8 cellular contexts compared by ENCODE assay signal in the genomic region with DNA sequence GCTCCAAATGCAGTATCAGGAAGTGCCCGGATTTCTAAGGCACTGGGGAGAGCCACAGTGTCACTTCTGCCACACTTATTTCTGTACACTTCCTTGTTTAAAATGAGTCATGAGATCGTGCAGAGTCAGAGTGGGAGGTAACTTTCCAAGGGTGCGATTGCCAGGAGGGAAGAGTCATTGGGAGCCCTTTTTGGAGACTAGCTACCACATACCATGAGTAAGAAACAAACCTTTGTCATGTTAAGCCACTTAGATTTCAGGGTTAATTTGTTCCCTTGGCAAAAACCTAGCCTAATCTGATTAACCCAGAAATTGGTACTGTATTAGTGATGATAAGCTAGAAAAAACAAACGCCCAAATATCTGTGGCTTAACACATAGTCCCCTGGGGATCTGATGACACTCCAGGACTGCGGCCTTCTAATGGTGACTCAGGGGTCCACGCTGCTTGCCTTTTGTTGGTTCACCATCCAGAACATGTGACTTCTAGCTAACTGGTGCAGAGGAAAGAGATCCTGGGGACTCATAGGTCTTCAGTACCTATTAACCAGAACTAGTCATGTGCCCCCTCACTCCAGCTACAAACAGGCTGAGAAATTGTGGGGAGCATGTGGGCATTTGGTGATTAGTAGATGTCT. TPM values are rescaled to one million over a fixed set of nuclear protein-coding genes. Genes with fewer than 3 reads are reported as not detected.
A peak's percentile ranks its signal among the peaks of the same experiment; 100 is the strongest.
DNase-seq lines count a peak whose midpoint lies in the region; ATAC-seq and TF ChIP-seq lines count a peak whose summit lies in the region.
"Had no signal": no experiment of that assay in that cellular context is flagged by ENCODE, and none has a peak within 500 bp of the region (broad histone marks: within the 10 kb centered on the region; RNA-seq: fewer than 3 reads in every experiment).

No MANE protein-coding gene starts in this region.

- peaks cover 14% of the 10 kb centered on the region for H3K4me1 ChIP-seq in GM23248 (ENCODE audit: insufficient read depth)
- peaks cover 29% of the 10 kb centered on the region for H3K4me1 ChIP-seq in PC-3 (ENCODE audit: insufficient read depth, low read length)
- peaks cover 0 to 11% (median 2%) of the 10 kb centered on the region in 4 donors for H3K4me1 ChIP-seq in upper lobe of left lung

- H3K27ac ChIP-seq in GM23248 (peak overlapping the region; percentile 62), PC-3 (ENCODE audit: low read length) (peak overlapping the region; percentile 93), upper lobe of left lung (peak overlapping the region in 2 of 4 donors; percentile 3 to 19)

- H3K9me3 ChIP-seq in GM23248 (ENCODE audit: low read depth) (no peaks in the 10 kb centered on the region), PC-3 (ENCODE audit: low read length) (no peaks in the 10 kb centered on the region), upper lobe of left lung (peaks cover 0 to 3% (median 0%) of the 10 kb centered on the region in 4 donors)

- ATAC-seq in PC-3 (peak; percentile 95), upper lobe of left lung (ENCODE audit: low FRiP score in 2 of 2) (peak; percentile 69 to 83), HG02571 (IDR thresholded peaks at IDR 0.05; ENCODE audit: unreplicated experiment) (no peak)
- ATAC-seq: activated CD4-positive, alpha-beta T cell treated with anti-CD3 and anti-CD28 coated beads for 36 hours had no signal

- WGBS in GM23248 (ENCODE audit: low coverage in 1 of 2, low lambda C conversion rate in 2 of 2, missing lambda C conversion rate in 2 of 2), 2 experiments = 0 to 1% methylated on average over 6 of the region's 6 CpGs
- 51 to 64% methylated on average over 6 of the region's 6 CpGs for WGBS in upper lobe of left lung, 2 donors

- no peak overlapping the region for H3K27ac Mint-ChIP-seq in nephron progenitor cell
- H3K27ac Mint-ChIP-seq: activated CD4-positive, alpha-beta T cell treated with anti-CD3 and anti-CD28 coated beads for 36 hours had no signal

- TF ChIP-seq CTCF in PC-3 (conservative IDR thresholded peaks at IDR 0.05; ENCODE audit: low read depth, low read length) = no peak
- no peak for TF ChIP-seq CTCF in fibroblast of villous mesenchyme (IDR thresholded peaks at IDR 0.05; ENCODE audit: insufficient read depth, low read depth, low read length)
- TF ChIP-seq CTCF in upper lobe of left lung (IDR thresholded peaks at IDR 0.05) = no peak
- no peak for TF ChIP-seq CTCF in nephron progenitor cell (IDR thresholded peaks at IDR 0.05)

- CTCF ChIA-PET in PC-3 (lab: Charles Lee) = interaction anchor here (0.6 kb wide), 1 partner anchor 48 kb away, joined by 3 read pairs; a partner anchor contains a TSS

- H3K27me3 ChIP-seq in GM23248 (replicated peaks; ENCODE audit: insufficient read depth) (no peaks in the 10 kb centered on the region; the same call in 1 of the 2 replicates), PC-3 (ENCODE audit: low read length) (no peaks in the 10 kb centered on the region), upper lobe of left lung (no peaks in the 10 kb centered on the region)

- intact Hi-C loops in PC-3 (cut with micrococcal nuclease) = loop anchor here (1.0 kb wide), 1 partner anchor 21 kb away; no protein-coding TSS in a partner anchor

- peaks cover 22% of the 10 kb centered on the region for H3K9me3 Mint-ChIP-seq in nephron progenitor cell

- H3K4me3 Mint-ChIP-seq in nephron progenitor cell = no peak overlapping the region
- H3K4me3 Mint-ChIP-seq: activated CD4-positive, alpha-beta T cell treated with anti-CD3 and anti-CD28 coated beads for 36 hours had no signal

- H3K4me1 Mint-ChIP-seq in nephron progenitor cell = no peaks in the 10 kb centered on the region
- H3K4me1 Mint-ChIP-seq: activated CD4-positive, alpha-beta T cell treated with anti-CD3 and anti-CD28 coated beads for 36 hours had no signal

- H3K36me3 ChIP-seq in GM23248 (ENCODE audit: low read depth) (no peaks in the 10 kb centered on the region), PC-3 (ENCODE audit: low read depth, low read length) (no peaks in the 10 kb centered on the region), upper lobe of left lung (no peaks in the 10 kb centered on the region)

- peak overlapping the region; percentile 27; the same call in 1 of the 2 replicates for H3K4me3 ChIP-seq in GM23248
- H3K4me3 ChIP-seq in PC-3 (ENCODE audit: low read length) = no peak overlapping the region
- H3K4me3 ChIP-seq in fibroblast of villous mesenchyme (ENCODE audit: low read depth, low read length) = no peak overlapping the region
- no peak overlapping the region for H3K4me3 ChIP-seq in upper lobe of left lung

- POLR2A ChIA-PET in PC-3 (lab: Charles Lee; ENCODE audit: unreplicated experiment) = no interaction called here

- no peaks in the 10 kb centered on the region for H3K79me2 ChIP-seq in GM23248 (ENCODE audit: insufficient read depth)
- H3K79me2 ChIP-seq in PC-3 (ENCODE audit: low read length) = no peaks in the 10 kb centered on the region

- no peak for TF ChIP-seq POLR2A in upper lobe of left lung (IDR thresholded peaks at IDR 0.05)

- no peaks in the 10 kb centered on the region for H3K36me3 Mint-ChIP-seq in nephron progenitor cell (ENCODE audit: low read depth)

- H4K20me1 ChIP-seq in GM23248 (ENCODE audit: insufficient read depth) (no peaks in the 10 kb centered on the region), PC-3 (ENCODE audit: low read length) (no peaks in the 10 kb centered on the region)

- H3K9me2 ChIP-seq in GM23248 (ENCODE audit: insufficient read depth) (no peaks in the 10 kb centered on the region; the same call in 1 of the 2 replicates), PC-3 (replicated peaks; ENCODE audit: low read length) (no peaks in the 10 kb centered on the region)

- peak; percentile 96 for DNase-seq in GM23248
- DNase-seq in PC-3 = peak; percentile 89
- DNase-seq in fibroblast of villous mesenchyme (ENCODE audit: low read depth) = peak; percentile 34
- peak in 1 of 2 donors; percentile 58 for DNase-seq in upper lobe of left lung
- no peak for DNase-seq in nephron progenitor cell
- no peak for DNase-seq in NCI-H446 treated with DMSO at 0.1 percent for 48 hours (lab: John Stamatoyannopoulos, UW)
- DNase-seq: activated CD4-positive, alpha-beta T cell treated with anti-CD3 and anti-CD28 coated beads for 36 hours had no signal

- H2AFZ ChIP-seq in GM23248 = peak overlapping the region; percentile 2; the same call in 1 of the 2 replicates
- peak overlapping the region; percentile 61 for H2AFZ ChIP-seq in PC-3 (ENCODE audit: low read length)

- H3K4me2 ChIP-seq in GM23248 (ENCODE audit: unreplicated experiment) (peak overlapping the region; percentile 63), PC-3 (ENCODE audit: low read length) (peak overlapping the region; percentile 60)

- H3K9ac ChIP-seq in GM23248 (no peak overlapping the region; the same call in 1 of the 2 replicates), PC-3 (ENCODE audit: low read length) (peak overlapping the region; percentile 53)

- peaks cover 15% of the 10 kb centered on the region for H3F3A ChIP-seq in GM23248 (ENCODE audit: insufficient read depth)
- no peaks in the 10 kb centered on the region for H3F3A ChIP-seq in PC-3 (ENCODE audit: low read length, unreplicated experiment)

- H3K27me3 Mint-ChIP-seq in nephron progenitor cell (ENCODE audit: low read depth, poor library complexity) = no peaks in the 10 kb centered on the region
- H3K27me3 Mint-ChIP-seq: activated CD4-positive, alpha-beta T cell treated with anti-CD3 and anti-CD28 coated beads for 36 hours had no signal

- in situ Hi-C loops in GM23248 (cut with MboI) = no loop called here

- TF ChIP-seq EP300 in upper lobe of left lung (IDR thresholded peaks at IDR 0.05) = peak in 1 of 4 donors; percentile 37

- TSS peak; percentile 85 for BruUV-seq in PC-3 (replicated peaks; lab: Mats Ljungman, UMichigan)

RNA-seq across cellular contexts. Expression of a gene that starts 48.6 kb away (rescaled TPM):
- total RNA-seq in GM23248 (2014; rRNA removed; shearing (Covaris generic)) = 14.4 and 16.7 TPM in 2 replicates
- 6.4 TPM in 2 replicates for polyA plus RNA-seq in GM23248 (2016; fragmentation: Nextera tagmentation; extraction: Ambion mirVana)
- 49.0 and 55.6 TPM in 2 replicates for total RNA-seq in PC-3 (2014; rRNA removed)
- total RNA-seq in fibroblast of villous mesenchyme = 33.5 and 39.3 TPM in 2 replicates
- total RNA-seq in upper lobe of left lung = 10 to 100 TPM; 17.3 to 55.5 (median 27.6) TPM

Comparison
In these comparisons a context has a peak if more than half of its experiments do, and no peak if none do; other contexts are left out.
1. DNase-seq: peak in GM23248 (single experiment), PC-3 (single experiment) and fibroblast of villous mesenchyme (single experiment); none in nephron progenitor cell (single experiment) and NCI-H446 treated with DMSO at 0.1 percent for 48 hours (single experiment).